In the genomic region with DNA sequence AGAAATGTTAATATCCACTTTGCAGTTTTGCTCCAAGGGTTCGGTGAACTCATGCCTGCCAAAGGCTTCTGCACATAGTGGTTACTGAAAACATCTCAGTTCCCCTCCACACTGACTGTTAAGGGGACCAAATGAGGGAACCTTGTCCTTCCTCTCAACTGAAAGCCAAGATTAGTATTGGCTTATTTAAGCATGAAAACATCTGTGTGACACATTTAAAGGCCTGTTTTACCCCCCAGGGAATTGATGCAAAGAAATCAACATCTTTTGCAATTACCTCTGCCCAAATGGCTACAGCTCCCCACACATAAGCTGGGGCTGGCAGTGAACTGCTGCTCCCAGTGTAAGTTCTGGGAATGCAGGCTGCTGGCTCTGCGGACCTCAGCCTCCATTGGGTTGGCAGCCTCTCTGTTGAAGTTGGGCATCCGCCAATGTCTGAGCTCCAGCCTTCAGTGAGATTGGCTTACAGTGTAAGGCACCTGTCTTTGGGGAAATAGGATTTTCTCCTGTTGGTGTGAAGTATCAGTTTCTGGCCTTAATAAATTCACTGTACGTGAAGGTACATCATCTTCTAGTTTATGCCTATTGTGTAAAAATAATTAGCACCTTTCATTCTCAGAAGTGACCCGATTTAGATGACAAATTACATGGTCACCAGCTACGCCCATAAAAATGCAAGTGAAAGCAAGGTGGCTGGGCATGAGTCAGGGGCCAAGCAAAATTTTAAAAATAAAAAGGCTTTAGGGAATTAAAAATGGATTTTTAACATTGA, we compare ENCODE assay signal across 8 cellular contexts.
DNase-seq lines count a peak whose midpoint lies in the region; ATAC-seq and TF ChIP-seq lines count a peak whose summit lies in the region.

No MANE protein-coding gene starts in this region.

- POLR2A ChIA-PET in GM10248 (lab: Yijun Ruan, JAX): interaction anchor here (0.5 kb wide), 1 partner anchor 309 kb away, joined by 3 read pairs; no protein-coding TSS in a partner anchor

- TF ChIP-seq CTCF in GM10248 (IDR thresholded peaks at IDR 0.05; ENCODE audit: control extremely low read depth, extremely low read depth, low read depth, missing control alignments): no peak

- DNase-seq in GM10248 (ENCODE audit: extremely low spot score) (peak; percentile 57), NCI-H2029 (lab: John Stamatoyannopoulos, UW) (peak; percentile 73), hypothalamus (lab: John Stamatoyannopoulos, UW) (peak in 37 of 51 donors; percentile 1 to 63 (median 16)), SK-N-DZ (ENCODE audit: low spot score) (no peak), amniotic stem cell (lab: John Stamatoyannopoulos, UW) (no peak), inferior parietal cortex (ENCODE audit: extremely low spot score) (no peak)
- DNase-seq in effector CD4-positive, alpha-beta T cell: no peak

- ATAC-seq in GM21825 (IDR thresholded peaks at IDR 0.05; ENCODE audit: unreplicated experiment): peak; percentile 58

- CTCF ChIA-PET in GM10248 (lab: Yijun Ruan, JAX): interaction anchor here (1.2 to 7.1 kb wide), 6 partner anchors 11 to 839 kb away, joined by 3 to 50 read pairs (median 10); no protein-coding TSS in a partner anchor

Comparison
In these comparisons a context has a peak if more than half of its experiments do, and no peak if none do; other contexts are left out.
1. DNase-seq: peak in GM10248 (single experiment), NCI-H2029 (single experiment) and hypothalamus (37 of 51); none in SK-N-DZ (single experiment), amniotic stem cell (single experiment), effector CD4-positive, alpha-beta T cell (single experiment) and inferior parietal cortex (single experiment).